ENCODE assay signal across 9 cellular contexts in genomic region chr7:90597879-90598278, GRCh38. TPM values are rescaled to one million over a fixed set of nuclear protein-coding genes. Genes with fewer than 3 reads are reported as not detected.
DNase-seq lines count a peak whose midpoint lies in the region; ATAC-seq and TF ChIP-seq lines count a peak whose summit lies in the region.
"Had no signal": no experiment of that assay in that cellular context is flagged by ENCODE, and none has a peak within 500 bp of the region (broad histone marks: within the 10 kb centered on the region; RNA-seq: fewer than 3 reads in every experiment).

No MANE protein-coding gene starts in this region.

- peak overlapping the region; percentile 77 for H3K27ac Mint-ChIP-seq in Calu3 (ENCODE audit: unreplicated experiment)
- H3K27ac Mint-ChIP-seq in nephron progenitor cell = no peak overlapping the region

- H3K27ac ChIP-seq in MM.1S (ENCODE audit: low read length) (no peak overlapping the region), Peyer's patch (no peak overlapping the region)

- TF ChIP-seq POLR2A in Peyer's patch (IDR thresholded peaks at IDR 0.05) = no peak

- no peak overlapping the region for H3K9ac ChIP-seq in MM.1S (ENCODE audit: low read length)
- no peak overlapping the region for H3K9ac ChIP-seq in endocrine pancreas (ENCODE audit: control insufficient read depth, insufficient read depth, low read length)

- H3K36me3 Mint-ChIP-seq in Calu3 (ENCODE audit: insufficient read depth, unreplicated experiment) = peaks cover 30% of the 10 kb centered on the region
- H3K36me3 Mint-ChIP-seq in nephron progenitor cell (ENCODE audit: low read depth) = no peaks in the 10 kb centered on the region

- TF ChIP-seq CTCF in Calu3 (IDR thresholded peaks at IDR 0.05; ENCODE audit: unreplicated experiment) (no peak), MM.1S (IDR thresholded peaks at IDR 0.05; ENCODE audit: low read length) (no peak), nephron progenitor cell (IDR thresholded peaks at IDR 0.05) (no peak), Peyer's patch (IDR thresholded peaks at IDR 0.05) (no peak)

- CTCF ChIA-PET in Calu3 (lab: Charles Lee) = interaction anchor here (1.8 kb wide), 1 partner anchor 9 kb away, joined by 6 read pairs; no protein-coding TSS in a partner anchor

- no peaks in the 10 kb centered on the region for H3K9me2 ChIP-seq in MM.1S (replicated peaks; ENCODE audit: insufficient read depth, low read length)

- peak overlapping the region; percentile 93 for H3K4me3 Mint-ChIP-seq in Calu3 (ENCODE audit: low read depth, unreplicated experiment)
- H3K4me3 Mint-ChIP-seq in nephron progenitor cell = peak overlapping the region; percentile 97

- H3K9me3 ChIP-seq in MM.1S (replicated peaks; ENCODE audit: insufficient read depth, low read length) (no peaks in the 10 kb centered on the region), endocrine pancreas (ENCODE audit: control insufficient read depth, low read length) (no peaks in the 10 kb centered on the region), Peyer's patch (no peaks in the 10 kb centered on the region)

- BruUV-seq in Calu3 (replicated peaks; lab: Mats Ljungman, UMichigan) = no TSS peak

- H3K27me3 ChIP-seq in MM.1S (replicated peaks; ENCODE audit: insufficient read depth, low read length) (no peaks in the 10 kb centered on the region), endocrine pancreas (ENCODE audit: control insufficient read depth, insufficient read depth, low read length) (no peaks in the 10 kb centered on the region), Peyer's patch (no peaks in the 10 kb centered on the region)

- H3K4me1 Mint-ChIP-seq in Calu3 (ENCODE audit: low read depth, unreplicated experiment) = peaks cover 16% of the 10 kb centered on the region
- H3K4me1 Mint-ChIP-seq in nephron progenitor cell = peaks cover 34% of the 10 kb centered on the region

- no peak overlapping the region for H2AFZ ChIP-seq in MM.1S (ENCODE audit: low read length)

- H3K4me2 ChIP-seq in MM.1S (ENCODE audit: low read depth, low read length) = peak overlapping the region; percentile 96; the same call in 1 of the 2 replicates

- peaks cover 3% of the 10 kb centered on the region; the same call in 1 of the 2 replicates for H3F3A ChIP-seq in MM.1S (ENCODE audit: insufficient read depth, low read length)

- no peak for DNase-seq in Calu3
- no peak for DNase-seq in MM.1S
- no peak for DNase-seq in nephron progenitor cell
- DNase-seq in Peyer's patch = no peak
- no peak for DNase-seq in iPS-NIHi11 (ENCODE audit: low spot score)
- no peak for DNase-seq in stimulated activated CD4-positive, alpha-beta T cell treated with anti-CD3 and anti-CD28 coated beads, Interleukin-2, amount 100 ng/mL, for 48 hours
- DNase-seq: T-helper 2 cell had no signal

- H3K9me3 Mint-ChIP-seq in Calu3 (ENCODE audit: low read depth, unreplicated experiment) (no peaks in the 10 kb centered on the region), nephron progenitor cell (no peaks in the 10 kb centered on the region)

- intact Hi-C loops in Calu3 (cut with micrococcal nuclease; ENCODE audit: unreplicated experiment) = loop anchor here (2.0 kb wide), 1 partner anchor 45 kb away; no protein-coding TSS in a partner anchor

- H3K4me1 ChIP-seq in MM.1S (ENCODE audit: low read length) = no peaks in the 10 kb centered on the region
- peaks cover 7% of the 10 kb centered on the region for H3K4me1 ChIP-seq in endocrine pancreas (ENCODE audit: control insufficient read depth, insufficient read depth, low read length)
- peaks cover 0 to 9% (median 2%) of the 10 kb centered on the region in 4 donors for H3K4me1 ChIP-seq in Peyer's patch

- H3K36me3 ChIP-seq in MM.1S (replicated peaks; ENCODE audit: insufficient read depth, low read length) (no peaks in the 10 kb centered on the region), endocrine pancreas (ENCODE audit: control insufficient read depth, insufficient read depth, low read length) (no peaks in the 10 kb centered on the region), Peyer's patch (no peaks in the 10 kb centered on the region)

- no peaks in the 10 kb centered on the region for H4K20me1 ChIP-seq in MM.1S (ENCODE audit: insufficient read depth, low read length)

- ATAC-seq in GM18870 (IDR thresholded peaks at IDR 0.05; ENCODE audit: unreplicated experiment) = no peak

- H3K4me3 ChIP-seq in MM.1S (ENCODE audit: low read length) = no peak overlapping the region
- peak overlapping the region; percentile 87 for H3K4me3 ChIP-seq in endocrine pancreas (ENCODE audit: control insufficient read depth, insufficient read depth, low read length)
- H3K4me3 ChIP-seq in Peyer's patch = no peak overlapping the region

- no peaks in the 10 kb centered on the region for H3K27me3 Mint-ChIP-seq in Calu3 (ENCODE audit: unreplicated experiment)
- peaks cover 6% of the 10 kb centered on the region for H3K27me3 Mint-ChIP-seq in nephron progenitor cell (ENCODE audit: low read depth, poor library complexity)

- H3K79me2 ChIP-seq in MM.1S (ENCODE audit: low read length) = no peaks in the 10 kb centered on the region

RNA-seq across cellular contexts. Expression of gene CDK14, which starts 1.8 kb away (rescaled TPM):
- total RNA-seq in Calu3 (2022) (29.4 and 31.4 TPM in 2 replicates), Peyer's patch (10 to 100 TPM in 2 of 4 donors, 1 to 10 TPM in 1, under 1 TPM in 1; 0.18 to 74.3 (median 7.3) TPM)
